ENCODE assay signal across 17 cellular contexts in the genomic region with DNA sequence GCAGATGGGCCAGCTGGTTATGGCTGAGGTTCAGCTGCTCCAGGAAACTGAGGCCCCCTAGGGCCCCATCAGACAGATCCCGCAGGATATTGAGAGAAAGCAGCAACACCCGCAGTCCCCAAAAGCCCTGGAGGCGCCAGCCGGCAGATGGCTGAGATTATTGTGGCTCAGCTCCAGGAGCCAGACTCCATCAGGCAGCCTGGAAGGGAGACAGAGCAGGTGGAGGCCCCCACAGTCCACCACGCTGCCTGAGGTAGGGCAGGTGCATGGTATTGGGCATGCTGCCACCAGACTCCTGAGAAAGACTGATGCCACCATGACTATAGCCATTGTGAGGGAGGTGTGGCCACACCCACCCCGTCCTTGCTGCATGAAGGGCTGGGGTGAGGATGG. TPM values are rescaled to one million over a fixed set of nuclear protein-coding genes. Genes with fewer than 3 reads are reported as not detected.
DNase-seq lines count a peak whose midpoint lies in the region; ATAC-seq, FAIRE-seq and TF ChIP-seq lines count a peak whose summit lies in the region.
"Had no signal": no experiment of that assay in that cellular context is flagged by ENCODE, and none has a peak within 500 bp of the region (broad histone marks: within the 10 kb centered on the region; RNA-seq: fewer than 3 reads in every experiment).

No MANE protein-coding gene starts in this region.

- WGBS in SK-N-SH (ENCODE audit: low lambda C conversion rate) = 68% methylated on average over 5 of the region's 6 CpGs
- WGBS in neuronal stem cell (ENCODE audit: extremely low coverage in 2 of 2, insufficient read length in 2 of 2, insufficient replicate concordance in 1 of 2), 2 donors = no CpG with 5 or more reads among the region's 6 CpGs
- WGBS in thyroid gland, 2 donors = 60 to 90% methylated on average over 1 to 3 of the region's 6 CpGs

- H3K9ac ChIP-seq in SK-N-SH = no peak overlapping the region
- no peak overlapping the region for H3K9ac ChIP-seq in neuronal stem cell (ENCODE audit: low read depth, low read length, poor library complexity)

- H2BK120ac ChIP-seq in neuronal stem cell (ENCODE audit: low read depth, low read length) = no peak overlapping the region

- DNase-seq in DMS53 (lab: John Stamatoyannopoulos, UW) (peak; percentile 59), DMS53 treated with DMSO at 0.1 percent for 48 hours (lab: John Stamatoyannopoulos, UW; ENCODE audit: unreplicated experiment) (no peak), NCI-H2107 treated with DMSO at 0.1 percent for 48 hours (lab: John Stamatoyannopoulos, UW; ENCODE audit: unreplicated experiment) (peak; percentile 93), SK-N-SH (peak; percentile 68), neuronal stem cell (ENCODE audit: low spot score) (no peak), HTR-8/SVneo (ENCODE audit: insufficient read length, low spot score) (no peak), thyroid gland (no peak)
- DNase-seq: activated CD4-positive, alpha-beta T cell treated with anti-CD3 and anti-CD28 coated beads for 48 hours; naive thymus-derived CD4-positive, alpha-beta T cell; Right ventricle myocardium superior; T1000 had no signal

- no peak overlapping the region for H3K18ac ChIP-seq in neuronal stem cell (ENCODE audit: low read length)

- H3F3A ChIP-seq in SK-N-SH (replicated peaks; ENCODE audit: insufficient read depth) = peaks cover 9% of the 10 kb centered on the region

- no peak for FAIRE-seq in HTR-8/SVneo (lab: Jason Lieb, UNC)
- FAIRE-seq: bronchial epithelial cell, GM18507 had no signal

- H3K4me2 ChIP-seq in SK-N-SH (no peak overlapping the region), neuronal stem cell (ENCODE audit: insufficient read depth, low read length, poor library complexity, severe bottlenecking) (no peak overlapping the region)

- H3K23ac ChIP-seq in neuronal stem cell (ENCODE audit: low read depth, low read length, poor library complexity) = peak overlapping the region; percentile 23

- no peak overlapping the region for H3K4ac ChIP-seq in neuronal stem cell (ENCODE audit: low read length)

- TF ChIP-seq CTCF in SK-N-SH (IDR thresholded peaks at IDR 0.05) = no peak
- TF ChIP-seq CTCF in thyroid gland (IDR thresholded peaks at IDR 0.05) = no peak

- peak in 1 of 2 experiments; percentile 74; a peak in 2 of 4 replicates for TF ChIP-seq EP300 in SK-N-SH (IDR thresholded peaks at IDR 0.05; ENCODE audit: borderline replicate concordance in 1 of 2, low read depth in 1 of 2, low read length in 1 of 2)

- H3K79me2 ChIP-seq in SK-N-SH (ENCODE audit: insufficient read depth) = no peaks in the 10 kb centered on the region

- POLR2A ChIA-PET in SK-N-SH (lab: Yijun Ruan, JAX) = interaction anchor here (1.5 kb wide), 1 partner anchor 10 kb away, joined by 6 read pairs; the partner anchor contains the start of gene TMEM101

- H3K27ac ChIP-seq in SK-N-SH (ENCODE audit: low read depth in 2 of 2, low read length in 1 of 2) = peak overlapping the region in 1 of 2 experiments; percentile 92; a peak in 2 of 4 replicates
- H3K27ac ChIP-seq in neuronal stem cell (replicated peaks; ENCODE audit: low read length) = no peak overlapping the region
- H3K27ac ChIP-seq in thyroid gland = no peak overlapping the region
- H3K27ac ChIP-seq: 22Rv1, C4-2B, prostate gland had no signal

- no peak overlapping the region for H4K91ac ChIP-seq in neuronal stem cell (ENCODE audit: low read depth, low read length, poor library complexity)

- peaks cover 11% of the 10 kb centered on the region for H3K79me1 ChIP-seq in neuronal stem cell (ENCODE audit: low read depth, low read length)

- no peak for ATAC-seq in HG03025 (IDR thresholded peaks at IDR 0.05; ENCODE audit: low FRiP score, unreplicated experiment)
- ATAC-seq: naive thymus-derived CD4-positive, alpha-beta T cell had no signal

- no peaks in the 10 kb centered on the region for H3K9me2 ChIP-seq in SK-N-SH

- H3K4me1 ChIP-seq in SK-N-SH (ENCODE audit: control insufficient read depth in 1 of 2, insufficient read depth in 2 of 2, low read depth in 1 of 2, low read length in 1 of 2) (peaks cover 0 to 32% of the 10 kb centered on the region in 2 experiments; a peak in 2 of 4 replicates), neuronal stem cell (ENCODE audit: control insufficient read depth in 2 of 2, insufficient read depth in 1 of 2, low read depth in 1 of 2, low read length in 2 of 2) (no peaks in the 10 kb centered on the region), thyroid gland (no peaks in the 10 kb centered on the region)
- H3K4me1 ChIP-seq: prostate gland had no signal

- no peaks in the 10 kb centered on the region for H3K9me3 ChIP-seq in SK-N-SH
- H3K9me3 ChIP-seq in neuronal stem cell (replicated peaks in 1 of 2; ENCODE audit: control insufficient read depth in 2 of 2, insufficient read depth in 1 of 2, low read depth in 1 of 2, low read length in 2 of 2) = no peaks in the 10 kb centered on the region
- no peaks in the 10 kb centered on the region for H3K9me3 ChIP-seq in thyroid gland
- H3K9me3 ChIP-seq: prostate gland had no signal

- H3K14ac ChIP-seq in neuronal stem cell (ENCODE audit: low read length) = no peak overlapping the region

- peak overlapping the region; percentile 31 for H2BK12ac ChIP-seq in neuronal stem cell (ENCODE audit: low read length)

- H2BK5ac ChIP-seq in neuronal stem cell (ENCODE audit: low read length) = no peak overlapping the region

- H3K36me3 ChIP-seq in SK-N-SH (replicated peaks in 1 of 2; ENCODE audit: control insufficient read depth in 1 of 2, insufficient read depth in 2 of 2, low read length in 1 of 2) (peaks cover 13 to 26% of the 10 kb centered on the region in 2 experiments), neuronal stem cell (replicated peaks in 1 of 2; ENCODE audit: control insufficient read depth in 2 of 2, insufficient read depth in 2 of 2, low read length in 2 of 2) (peaks cover 11 to 36% of the 10 kb centered on the region in 2 donors), thyroid gland (no peaks in the 10 kb centered on the region)
- H3K36me3 ChIP-seq: prostate gland had no signal

- no peaks in the 10 kb centered on the region for H4K20me1 ChIP-seq in SK-N-SH (ENCODE audit: insufficient read depth)

- H3K27me3 ChIP-seq in SK-N-SH (ENCODE audit: insufficient read depth) (no peaks in the 10 kb centered on the region), neuronal stem cell (ENCODE audit: control insufficient read depth in 3 of 3, insufficient read depth in 3 of 3, low read depth in 1 of 3, low read length in 3 of 3) (no peaks in the 10 kb centered on the region), thyroid gland (no peaks in the 10 kb centered on the region)

- no peak overlapping the region for H4K8ac ChIP-seq in neuronal stem cell (ENCODE audit: low read depth, low read length)

- H2BK15ac ChIP-seq in neuronal stem cell (ENCODE audit: low read length) = no peak overlapping the region

- H3K4me3 ChIP-seq in SK-N-SH (ENCODE audit: low read depth in 2 of 2, low read length in 1 of 2) (no peak overlapping the region), neuronal stem cell (ENCODE audit: low read length in 2 of 2) (no peak overlapping the region), thyroid gland (replicated peaks in 1 of 3) (no peak overlapping the region)
- H3K4me3 ChIP-seq: prostate gland had no signal

- H2AFZ ChIP-seq in SK-N-SH (ENCODE audit: low read depth) (no peak overlapping the region), neuronal stem cell (ENCODE audit: low read length) (no peak overlapping the region)

- TF ChIP-seq RAD21 in SK-N-SH (IDR thresholded peaks at IDR 0.05; ENCODE audit: low read length) = no peak

- TF ChIP-seq POLR2A in thyroid gland (IDR thresholded peaks at IDR 0.05) = no peak

- H2AK5ac ChIP-seq in neuronal stem cell (ENCODE audit: low read depth, low read length) = no peak overlapping the region

- CTCF ChIA-PET in SK-N-SH (lab: Yijun Ruan, JAX) = interaction anchor here (0.9 to 4.0 kb wide), 7 partner anchors 16 to 258 kb away, joined by 3 to 26 read pairs (median 4); no protein-coding TSS in a partner anchor

- intact Hi-C loops in thyroid gland (cut with DNase I) = no loop called here

TF ChIP-seq in SK-N-SH, 30 proteins besides CTCF, POLR2A, EP300 and RAD21 (continues in another document):
- 0 out of 2 replicates have a peak, but pooled peaks have one; percentile 39 for TF ChIP-seq FOXJ3 (CRISPR knock-in tag; IDR thresholded peaks at IDR 0.05)
- no peak for TF ChIP-seq SMC3 (IDR thresholded peaks at IDR 0.05; ENCODE audit: low read depth, low read length)
- no peak for TF ChIP-seq PBX3 (IDR thresholded peaks at IDR 0.05)

RNA-seq across cellular contexts. Expression of gene TMEM101, which starts 9.5 kb away (rescaled TPM):
- polyA plus RNA-seq in SK-N-SH (2012; rRNA removed) = 62.9 and 63.6 TPM in 2 replicates
- polyA plus RNA-seq in SK-N-SH (2012; cell fraction: cytosol; rRNA removed) = 47.9 and 50.2 TPM in 2 replicates
- polyA plus RNA-seq in SK-N-SH (2012; cell fraction: nucleus; rRNA removed) = 34.5 and 37.9 TPM in 2 replicates
- 24.5 TPM for polyA plus RNA-seq in neuronal stem cell (2013, experiment 1 of 2)
- 24.9 TPM for polyA plus RNA-seq in neuronal stem cell (2013, experiment 2 of 2)
- 10 to 100 TPM; 33.6 to 56.9 (median 45.0) TPM for total RNA-seq in thyroid gland

RNA-seq across cellular contexts. Expression of gene NAGS, which starts 19.8 kb away (rescaled TPM):
- polyA plus RNA-seq in SK-N-SH (2012; rRNA removed) = 1.6 and 1.7 TPM in 2 replicates
- 0.84 and 1.00 TPM in 2 replicates for polyA plus RNA-seq in SK-N-SH (2012; cell fraction: cytosol; rRNA removed)
- 0.87 and 0.92 TPM in 2 replicates for polyA plus RNA-seq in SK-N-SH (2012; cell fraction: nucleus; rRNA removed)
- 1.6 TPM for polyA plus RNA-seq in neuronal stem cell (2013, experiment 1 of 2)
- polyA plus RNA-seq in neuronal stem cell (2013, experiment 2 of 2) = 1.4 TPM
- 10 to 100 TPM; 11.9 to 19.2 (median 14.5) TPM for total RNA-seq in thyroid gland

RNA-seq across cellular contexts. Expression of gene LSM12, which starts 42.2 kb away (rescaled TPM):
- 26.6 and 31.3 TPM in 2 replicates for polyA plus RNA-seq in SK-N-SH (2012; rRNA removed)
- polyA plus RNA-seq in SK-N-SH (2012; cell fraction: cytosol; rRNA removed) = 33.4 and 36.1 TPM in 2 replicates
- polyA plus RNA-seq in SK-N-SH (2012; cell fraction: nucleus; rRNA removed) = 14.7 and 23.4 TPM in 2 replicates
- 88.7 TPM for polyA plus RNA-seq in neuronal stem cell (2013, experiment 1 of 2)
- 90.7 TPM for polyA plus RNA-seq in neuronal stem cell (2013, experiment 2 of 2)
- 10 to 100 TPM; 41.3 to 47.2 (median 43.8) TPM for total RNA-seq in thyroid gland

RNA-seq across cellular contexts. Expression of gene G6PC3, which starts 46.3 kb away (rescaled TPM):
- polyA plus RNA-seq in SK-N-SH (2012; rRNA removed) = 158 and 166 TPM in 2 replicates
- polyA plus RNA-seq in SK-N-SH (2012; cell fraction: cytosol; rRNA removed) = 87.1 and 148 TPM in 2 replicates
- 45.7 and 77.2 TPM in 2 replicates for polyA plus RNA-seq in SK-N-SH (2012; cell fraction: nucleus; rRNA removed)
- polyA plus RNA-seq in neuronal stem cell (2013, experiment 1 of 2) = 126 TPM
- 131 TPM for polyA plus RNA-seq in neuronal stem cell (2013, experiment 2 of 2)
- total RNA-seq in thyroid gland = 100 to 1,000 TPM in 2 of 4 donors, 10 to 100 TPM in 2; 41.4 to 104 (median 80.8) TPM

Comparison
In these comparisons a context has a peak if more than half of its experiments do, and no peak if none do; other contexts are left out.
1. DNase-seq: peak in DMS53 (single experiment), NCI-H2107 treated with DMSO at 0.1 percent for 48 hours (single experiment) and SK-N-SH (single experiment); none in DMS53 treated with DMSO at 0.1 percent for 48 hours (single experiment), neuronal stem cell (single experiment), HTR-8/SVneo (single experiment) and thyroid gland (0 of 2).